ENCODE assay signal across 16 cellular contexts in genomic region chr17:40535438-40535837, GRCh38. TPM values are rescaled to one million over a fixed set of nuclear protein-coding genes. Genes with fewer than 3 reads are reported as not detected.
DNase-seq lines count a peak whose midpoint lies in the region; ATAC-seq and TF ChIP-seq lines count a peak whose summit lies in the region.
"Had no signal": no experiment of that assay in that cellular context is flagged by ENCODE, and none has a peak within 500 bp of the region (broad histone marks: within the 10 kb centered on the region; RNA-seq: fewer than 3 reads in every experiment).

No MANE protein-coding gene starts in this region.

- H3K36me3 Mint-ChIP-seq in chondrocyte (ENCODE audit: low read depth), result no peaks in the 10 kb centered on the region

- H3K4me1 ChIP-seq in right atrium auricular region, result peaks cover 0 to 79% of the 10 kb centered on the region in 2 donors
- peaks cover 10% of the 10 kb centered on the region for H3K4me1 ChIP-seq in prostate gland (replicated peaks)
- peaks cover 55% of the 10 kb centered on the region for H3K4me1 ChIP-seq in effector memory CD4-positive, alpha-beta T cell (ENCODE audit: control insufficient read depth, insufficient read depth, low read length, poor library complexity, severe bottlenecking)

- H3K27ac ChIP-seq in right atrium auricular region (peak overlapping the region; percentile 86 to 89), prostate gland (peak overlapping the region; percentile 76 to 81)
- H3K27ac ChIP-seq in effector memory CD4-positive, alpha-beta T cell (ENCODE audit: insufficient read depth, low read length, poor library complexity, severe bottlenecking), result no peak overlapping the region

- TF ChIP-seq POLR2A in prostate gland (IDR thresholded peaks at IDR 0.05), result no peak

- TF ChIP-seq CTCF in right atrium auricular region (IDR thresholded peaks at IDR 0.05) (no peak), chondrocyte (IDR thresholded peaks at IDR 0.05) (no peak), prostate gland (IDR thresholded peaks at IDR 0.05) (no peak)

- H3K27me3 Mint-ChIP-seq in chondrocyte (ENCODE audit: low read depth), result no peaks in the 10 kb centered on the region

- H3K4me3 Mint-ChIP-seq in chondrocyte (ENCODE audit: unreplicated experiment), result no peak overlapping the region
- H3K4me3 Mint-ChIP-seq: activated CD4-positive, alpha-beta memory T cell treated with anti-CD3 and anti-CD28 coated beads, Interleukin-2, amount 10 ng/mL, durations not matched to agents 7 days and 5 days had no signal

- no peak overlapping the region for H3K4me3 ChIP-seq in right atrium auricular region
- no peak overlapping the region for H3K4me3 ChIP-seq in prostate gland
- no peak overlapping the region for H3K4me3 ChIP-seq in effector memory CD4-positive, alpha-beta T cell (ENCODE audit: insufficient read depth, low read depth, low read length, poor library complexity, severe bottlenecking)
- H3K4me3 ChIP-seq: ovary had no signal

- peaks cover 84% of the 10 kb centered on the region for H3K4me1 Mint-ChIP-seq in chondrocyte (ENCODE audit: low read depth)

- H3K36me3 ChIP-seq in right atrium auricular region (no peaks in the 10 kb centered on the region), prostate gland (no peaks in the 10 kb centered on the region)
- no peaks in the 10 kb centered on the region for H3K36me3 ChIP-seq in effector memory CD4-positive, alpha-beta T cell (ENCODE audit: control insufficient read depth, insufficient read depth, low read length)
- H3K36me3 ChIP-seq: ovary had no signal

- no peak for ATAC-seq in GM18517 (IDR thresholded peaks at IDR 0.05; ENCODE audit: unreplicated experiment)

- H3K9me3 ChIP-seq in right atrium auricular region (no peaks in the 10 kb centered on the region), prostate gland (no peaks in the 10 kb centered on the region)
- no peaks in the 10 kb centered on the region for H3K9me3 ChIP-seq in effector memory CD4-positive, alpha-beta T cell (ENCODE audit: control insufficient read depth, low read length)
- H3K9me3 ChIP-seq: ovary had no signal

- 85% methylated on average over 4 of the region's 4 CpGs for WGBS in prostate gland

- DNase-seq in right atrium auricular region (ENCODE audit: low spot score) (no peak), cardiac septum (ENCODE audit: low spot score) (no peak), chondrocyte (ENCODE audit: low spot score) (no peak), prostate gland (ENCODE audit: low spot score) (no peak), OCI-M1 (lab: John Stamatoyannopoulos, UW) (no peak)
- DNase-seq in activated CD8-positive, alpha-beta memory T cell treated with anti-CD3 and anti-CD28 coated beads, Interleukin-2, amount 50 U/mL, for 4 hours, result no peak
- no peak for DNase-seq in effector memory CD4-positive, alpha-beta T cell
- DNase-seq: activated CD4-positive, alpha-beta memory T cell treated with anti-CD3 and anti-CD28 coated beads, Interleukin-2, amount 10 ng/mL, durations not matched to agents 7 days and 5 days; DMS153; foreskin melanocyte; NCI-H146; NCI-H226; stimulated activated CD4-positive, alpha-beta T cell treated with anti-CD3 and anti-CD28 coated beads, Interleukin-15, amount 100 ng/mL, for 24 hours had no signal

- no peaks in the 10 kb centered on the region for H3K9me3 Mint-ChIP-seq in chondrocyte (ENCODE audit: low read depth)
- H3K9me3 Mint-ChIP-seq: activated CD4-positive, alpha-beta memory T cell treated with anti-CD3 and anti-CD28 coated beads, Interleukin-2, amount 10 ng/mL, durations not matched to agents 7 days and 5 days had no signal

- H3K27me3 ChIP-seq in right atrium auricular region, result no peaks in the 10 kb centered on the region
- H3K27me3 ChIP-seq in prostate gland (replicated peaks; ENCODE audit: insufficient read depth), result no peaks in the 10 kb centered on the region
- H3K27me3 ChIP-seq in effector memory CD4-positive, alpha-beta T cell (replicated peaks; ENCODE audit: control insufficient read depth, insufficient read depth, low read length, poor library complexity, severe bottlenecking), result no peaks in the 10 kb centered on the region
- H3K27me3 ChIP-seq: ovary had no signal

- intact Hi-C loops in cardiac septum (cut with DNase I), result no loop called here
- intact Hi-C loops in prostate gland (cut with DNase I), result no loop called here

- peak overlapping the region; percentile 93 for H3K27ac Mint-ChIP-seq in chondrocyte (ENCODE audit: unreplicated experiment)
- H3K27ac Mint-ChIP-seq: activated CD4-positive, alpha-beta memory T cell treated with anti-CD3 and anti-CD28 coated beads, Interleukin-2, amount 10 ng/mL, durations not matched to agents 7 days and 5 days had no signal

RNA-seq across cellular contexts. Expression of gene CCR7, which starts 29.8 kb away (rescaled TPM):
- total RNA-seq in right atrium auricular region, result under 1 TPM in 1 of 2 donors, not detected in 1; 0.28 TPM
- total RNA-seq in cardiac septum, result 0.32 TPM
- total RNA-seq in chondrocyte, result not detected in 3 replicates
- total RNA-seq in prostate gland, result under 1 TPM in 1 of 2 donors, not detected in 1; 0.40 TPM
- total RNA-seq: HT-29 had no signal

RNA-seq across cellular contexts. Expression of gene TNS4, which starts 34.0 kb away (rescaled TPM):
- not detected for total RNA-seq in right atrium auricular region
- not detected for total RNA-seq in cardiac septum
- total RNA-seq in chondrocyte, result 0.39 TPM in 1 of 3 replicates, not detected in the others
- total RNA-seq in prostate gland, result 10 to 100 TPM; 51.3 to 56.1 TPM

Comparison
In these comparisons a context has a peak if more than half of its experiments do, and no peak if none do; other contexts are left out.
1. RNA of gene TNS4, which starts 34.0 kb away (total RNA-seq): 51.3 to 56.1 TPM in prostate gland; 0.39 TPM in chondrocyte, not detected in right atrium auricular region and not detected in cardiac septum (single experiment); every median in the first group is over 10 times any median in the second.